Comparison of ENCODE assay signal across 27 cellular contexts in the genomic region with DNA sequence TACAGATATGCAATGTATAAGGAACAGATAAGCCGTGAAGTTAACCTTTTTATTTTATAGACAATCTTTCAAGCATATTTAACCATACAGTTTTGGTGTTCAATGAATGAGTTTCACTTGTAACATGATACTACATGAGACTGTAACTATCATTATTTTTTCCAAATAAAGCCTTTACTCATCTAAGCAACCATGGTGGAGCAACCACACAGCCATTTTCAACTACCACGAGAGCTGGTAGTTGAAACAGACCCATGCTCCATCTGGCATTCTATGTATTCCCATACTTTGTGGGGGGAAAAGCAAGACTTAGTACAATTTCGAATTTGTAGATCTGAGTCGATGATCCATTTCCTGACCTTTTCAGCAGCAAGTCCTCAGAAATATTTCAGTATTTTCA.
"Had no signal": no experiment of that assay in that cellular context is flagged by ENCODE, and none has a peak within 500 bp of the region (broad histone marks: within the 10 kb centered on the region; RNA-seq: fewer than 3 reads in every experiment).

No MANE protein-coding gene starts in this region.

- H3K27ac Mint-ChIP-seq: activated CD4-positive, alpha-beta memory T cell treated with anti-CD3 and anti-CD28 coated beads for 36 hours; activated CD4-positive, alpha-beta T cell treated with anti-CD3 and anti-CD28 coated beads, Interleukin-2, amount 10 ng/mL, durations not matched to agents 24 days and 14 days; activated naive CD4-positive, alpha-beta T cell treated with anti-CD3 and anti-CD28 coated beads, Interleukin-2, amount 10 ng/mL, durations not matched to agents 7 days and 5 days; activated naive CD8-positive, alpha-beta T cell treated with anti-CD3 and anti-CD28 coated beads, Interleukin-2, amount 10 ng/mL, durations not matched to agents 7 days and 5 days; activated T-cell treated with anti-CD3 and anti-CD28 coated beads, Interleukin-2, amount 50 U/mL, for 24 hours; nephron; stimulated activated naive CD8-positive, alpha-beta T cell treated with anti-CD3 and anti-CD28 coated beads, Interleukin-15, Interleukin-2, amounts not matched to agents 100 ng/mL and 50 ng/mL, for 24 hours; T-helper 17 cell; type B pancreatic cell had no signal

- H3K4me1 Mint-ChIP-seq: activated CD4-positive, alpha-beta T cell treated with anti-CD3 and anti-CD28 coated beads, Interleukin-2, amount 10 ng/mL, durations not matched to agents 24 days and 14 days; activated naive CD4-positive, alpha-beta T cell treated with anti-CD3 and anti-CD28 coated beads, Interleukin-2, amount 10 ng/mL, durations not matched to agents 7 days and 5 days; activated naive CD8-positive, alpha-beta T cell treated with anti-CD3 and anti-CD28 coated beads, Interleukin-2, amount 10 ng/mL, durations not matched to agents 7 days and 5 days had no signal

- H3K27me3 ChIP-seq: ascending aorta, brain microvascular endothelial cell, right lobe of liver, vagina had no signal

- H3K36me3 Mint-ChIP-seq: activated CD4-positive, alpha-beta memory T cell treated with anti-CD3 and anti-CD28 coated beads for 36 hours; activated naive CD4-positive, alpha-beta T cell treated with anti-CD3 and anti-CD28 coated beads, Interleukin-2, amount 10 ng/mL, durations not matched to agents 7 days and 5 days; activated naive CD8-positive, alpha-beta T cell treated with anti-CD3 and anti-CD28 coated beads, Interleukin-2, amount 10 ng/mL, durations not matched to agents 7 days and 5 days; type B pancreatic cell had no signal

- H3K27me3 Mint-ChIP-seq: activated CD4-positive, alpha-beta T cell treated with anti-CD3 and anti-CD28 coated beads, Interleukin-2, amount 10 ng/mL, durations not matched to agents 24 days and 14 days; activated naive CD4-positive, alpha-beta T cell treated with anti-CD3 and anti-CD28 coated beads, Interleukin-2, amount 10 ng/mL, durations not matched to agents 7 days and 5 days; activated naive CD8-positive, alpha-beta T cell treated with anti-CD3 and anti-CD28 coated beads, Interleukin-2, amount 10 ng/mL, durations not matched to agents 7 days and 5 days; activated T-cell treated with anti-CD3 and anti-CD28 coated beads, Interleukin-2, amount 50 U/mL, for 24 hours; stimulated activated naive CD8-positive, alpha-beta T cell treated with anti-CD3 and anti-CD28 coated beads, Interleukin-15, Interleukin-2, amounts not matched to agents 100 ng/mL and 50 ng/mL, for 24 hours; T-helper 17 cell had no signal

- ATAC-seq: left cardiac atrium, left ventricle myocardium superior, T-helper 17 cell had no signal

- H3K4me3 Mint-ChIP-seq: activated CD4-positive, alpha-beta memory T cell treated with anti-CD3 and anti-CD28 coated beads for 36 hours; activated CD4-positive, alpha-beta T cell treated with anti-CD3 and anti-CD28 coated beads, Interleukin-2, amount 10 ng/mL, durations not matched to agents 24 days and 14 days; activated naive CD4-positive, alpha-beta T cell treated with anti-CD3 and anti-CD28 coated beads, Interleukin-2, amount 10 ng/mL, durations not matched to agents 7 days and 5 days; activated naive CD8-positive, alpha-beta T cell treated with anti-CD3 and anti-CD28 coated beads, Interleukin-2, amount 10 ng/mL, durations not matched to agents 7 days and 5 days; activated T-cell treated with anti-CD3 and anti-CD28 coated beads, Interleukin-2, amount 50 U/mL, for 24 hours; nephron; stimulated activated naive CD8-positive, alpha-beta T cell treated with anti-CD3 and anti-CD28 coated beads, Interleukin-15, Interleukin-2, amounts not matched to agents 100 ng/mL and 50 ng/mL, for 24 hours; T-helper 17 cell; type B pancreatic cell had no signal

- H3K9me3 Mint-ChIP-seq: activated CD4-positive, alpha-beta memory T cell treated with anti-CD3 and anti-CD28 coated beads for 36 hours; activated CD4-positive, alpha-beta T cell treated with anti-CD3 and anti-CD28 coated beads, Interleukin-2, amount 10 ng/mL, durations not matched to agents 24 days and 14 days; activated naive CD4-positive, alpha-beta T cell treated with anti-CD3 and anti-CD28 coated beads, Interleukin-2, amount 10 ng/mL, durations not matched to agents 7 days and 5 days; activated naive CD8-positive, alpha-beta T cell treated with anti-CD3 and anti-CD28 coated beads, Interleukin-2, amount 10 ng/mL, durations not matched to agents 7 days and 5 days; activated T-cell treated with anti-CD3 and anti-CD28 coated beads, Interleukin-2, amount 50 U/mL, for 24 hours; nephron; stimulated activated naive CD8-positive, alpha-beta T cell treated with anti-CD3 and anti-CD28 coated beads, Interleukin-15, Interleukin-2, amounts not matched to agents 100 ng/mL and 50 ng/mL, for 24 hours had no signal

- DNase-seq: activated CD4-positive, alpha-beta memory T cell treated with anti-CD3 and anti-CD28 coated beads for 36 hours; activated CD4-positive, alpha-beta T cell treated with anti-CD3 and anti-CD28 coated beads, Interleukin-2, amount 10 ng/mL, durations not matched to agents 24 days and 14 days; activated CD4-positive, CD25-positive, alpha-beta regulatory T cell treated with anti-CD3 and anti-CD28 coated beads, Interleukin-2, amount 50 U/mL, for 72 hours; activated CD8-positive, alpha-beta memory T cell treated with anti-CD3 and anti-CD28 coated beads, Interleukin-2, amount 50 U/mL, for 48 hours; activated gamma-delta T cell; activated naive CD4-positive, alpha-beta T cell treated with anti-CD3 and anti-CD28 coated beads, Interleukin-2, amount 10 ng/mL, durations not matched to agents 7 days and 5 days; activated naive CD8-positive, alpha-beta T cell treated with anti-CD3 and anti-CD28 coated beads, Interleukin-2, amount 10 ng/mL, durations not matched to agents 7 days and 5 days; activated T-cell treated with anti-CD3 and anti-CD28 coated beads, Interleukin-2, amount 50 U/mL, for 24 hours; brain microvascular endothelial cell; dorsolateral prefrontal cortex; effector memory CD4-positive, alpha-beta T cell; glutamatergic neuron; left cardiac atrium; left ventricle myocardium superior; right lobe of liver; stimulated activated CD4-positive, alpha-beta T cell treated with anti-CD3 and anti-CD28 coated beads, Interleukin-12 subunit alpha, Interleukin-12 subunit beta, amount 100 ng/mL, for 4 hours; stimulated activated CD4-positive, alpha-beta T cell treated with anti-CD3 and anti-CD28 coated beads, Interleukin-4, amount 100 ng/mL, for 1 hour; T-helper 17 cell; T1000 had no signal

- H3K27ac ChIP-seq: ascending aorta, brain microvascular endothelial cell, coronary artery, dorsolateral prefrontal cortex, right lobe of liver, skin epidermis, thoracic aorta, vagina had no signal

- H3K9me3 ChIP-seq: ascending aorta, right lobe of liver, thoracic aorta, vagina had no signal

- H3K36me3 ChIP-seq: ascending aorta, brain microvascular endothelial cell, right lobe of liver, thoracic aorta, vagina had no signal

- H3K4me3 ChIP-seq: ascending aorta, coronary artery, dorsolateral prefrontal cortex, right lobe of liver, skin epidermis, thoracic aorta, vagina had no signal

- H3K4me1 ChIP-seq: ascending aorta, right lobe of liver, vagina had no signal
